Comparison of ENCODE assay signal across 14 cellular contexts in genomic region chr2:189628817-189629552, GRCh38. TPM values are rescaled to one million over a fixed set of nuclear protein-coding genes. Genes with fewer than 3 reads are reported as not detected.
A peak's percentile ranks its signal among the peaks of the same experiment; 100 is the strongest.
DNase-seq lines count a peak whose midpoint lies in the region; ATAC-seq lines count a peak whose summit lies in the region.
"Had no signal": no experiment of that assay in that cellular context is flagged by ENCODE, and none has a peak within 500 bp of the region (broad histone marks: within the 10 kb centered on the region; RNA-seq: fewer than 3 reads in every experiment).

No MANE protein-coding gene starts in this region.

- no peak overlapping the region for H3K4me2 ChIP-seq in mesenchymal stem cell (ENCODE audit: low read length, poor library complexity, severe bottlenecking)

- H3K27me3 Mint-ChIP-seq in T-helper 17 cell = no peaks in the 10 kb centered on the region

- no peak overlapping the region for H3K18ac ChIP-seq in mesenchymal stem cell (ENCODE audit: low read depth in 1 of 2, low read length in 2 of 2)

- H3K36me3 Mint-ChIP-seq in T-helper 17 cell (ENCODE audit: low read depth) = no peaks in the 10 kb centered on the region
- H3K36me3 Mint-ChIP-seq: stimulated activated memory B cell treated with anti-CD40 and anti-IgM and Interleukin-4, amounts not matched to agents 10 μg/mL and 1 μg/mL and 100 μg/mL, for 72 hours had no signal

- no peak overlapping the region for H2BK5ac ChIP-seq in mesenchymal stem cell (ENCODE audit: low read depth, low read length, poor library complexity, severe bottlenecking)

- DNase-seq in HCEC 1CT (peak; percentile 32), T-helper 17 cell (no peak), mesenchymal stem cell (peak; percentile 17), NCI-H510A (lab: John Stamatoyannopoulos, UW) (no peak), HPDE6-E6E7 (ENCODE audit: extremely low spot score) (no peak), SHP77 (lab: John Stamatoyannopoulos, UW) (no peak)
- DNase-seq: activated naive CD4-positive, alpha-beta T cell treated with anti-CD3 and anti-CD28 coated beads for 36 hours; caudate nucleus; HFFc6; NCI-H510A treated with DMSO at 0.1 percent for 48 hours; stimulated activated CD4-positive, alpha-beta T cell treated with anti-CD3 and anti-CD28 coated beads, Interleukin-2, amount 100 ng/mL, for 48 hours had no signal

- no peak overlapping the region for H3K23ac ChIP-seq in mesenchymal stem cell (ENCODE audit: low read length in 2 of 2)

- H3K4me3 Mint-ChIP-seq in T-helper 17 cell = no peak overlapping the region
- H3K4me3 Mint-ChIP-seq: activated naive CD4-positive, alpha-beta T cell treated with anti-CD3 and anti-CD28 coated beads for 36 hours; stimulated activated memory B cell treated with anti-CD40 and anti-IgM and Interleukin-4, amounts not matched to agents 10 μg/mL and 1 μg/mL and 100 μg/mL, for 72 hours had no signal

- 92% methylated on average over 8 of the region's 9 CpGs for WGBS in mesenchymal stem cell

- H2AFZ ChIP-seq in mesenchymal stem cell (ENCODE audit: low read depth, low read length) = no peak overlapping the region

- no peaks in the 10 kb centered on the region for H3K9me3 ChIP-seq in T-helper 17 cell (ENCODE audit: control insufficient read depth, low read length, poor library complexity, severe bottlenecking)
- H3K9me3 ChIP-seq in mesenchymal stem cell (ENCODE audit: control insufficient read depth, low read length) = no peaks in the 10 kb centered on the region

- no peak overlapping the region for H3K14ac ChIP-seq in mesenchymal stem cell (ENCODE audit: low read length in 2 of 2)

- no peaks in the 10 kb centered on the region for H3K4me1 ChIP-seq in mesenchymal stem cell (ENCODE audit: control insufficient read depth, insufficient read depth, low read depth, low read length)

- no peak overlapping the region for H2BK12ac ChIP-seq in mesenchymal stem cell (ENCODE audit: low read length in 2 of 2)

- H2BK15ac ChIP-seq in mesenchymal stem cell (ENCODE audit: low read depth, poor library complexity, severe bottlenecking) = no peak overlapping the region

- H3K36me3 ChIP-seq in mesenchymal stem cell (ENCODE audit: control insufficient read depth in 1 of 2, insufficient read depth in 2 of 2, low read depth in 1 of 2, low read length in 2 of 2) = no peaks in the 10 kb centered on the region

- H2AK5ac ChIP-seq in mesenchymal stem cell (ENCODE audit: low read length, severe bottlenecking) = no peak overlapping the region

- no peak overlapping the region for H4K8ac ChIP-seq in mesenchymal stem cell (ENCODE audit: low read length)

- no peak overlapping the region for H3K4ac ChIP-seq in mesenchymal stem cell (ENCODE audit: low read depth in 1 of 2, low read length in 2 of 2)

- no peaks in the 10 kb centered on the region for H3K27me3 ChIP-seq in mesenchymal stem cell (ENCODE audit: control insufficient read depth in 1 of 2, insufficient read depth in 1 of 2, low read length in 2 of 2)

- no peak overlapping the region for H2BK120ac ChIP-seq in mesenchymal stem cell (ENCODE audit: low read depth, low read length)

- no peaks in the 10 kb centered on the region for H3K79me1 ChIP-seq in mesenchymal stem cell (replicated peaks; ENCODE audit: low read length, poor library complexity, severe bottlenecking)

- no peak overlapping the region for H3K4me3 ChIP-seq in mesenchymal stem cell (ENCODE audit: insufficient read depth in 1 of 2, low read depth in 1 of 2, low read length in 2 of 2)

- H3K27ac ChIP-seq in mesenchymal stem cell (ENCODE audit: low read length, poor library complexity, severe bottlenecking) = no peak overlapping the region

- H3K4me1 Mint-ChIP-seq in T-helper 17 cell = peaks cover 19% of the 10 kb centered on the region
- H3K4me1 Mint-ChIP-seq: stimulated activated memory B cell treated with anti-CD40 and anti-IgM and Interleukin-4, amounts not matched to agents 10 μg/mL and 1 μg/mL and 100 μg/mL, for 72 hours had no signal

- peak overlapping the region; percentile 1 for H3K27ac Mint-ChIP-seq in T-helper 17 cell
- H3K27ac Mint-ChIP-seq: activated naive CD4-positive, alpha-beta T cell treated with anti-CD3 and anti-CD28 coated beads for 36 hours; stimulated activated memory B cell treated with anti-CD40 and anti-IgM and Interleukin-4, amounts not matched to agents 10 μg/mL and 1 μg/mL and 100 μg/mL, for 72 hours had no signal

- no peak overlapping the region for H4K91ac ChIP-seq in mesenchymal stem cell (ENCODE audit: low read length)

- ATAC-seq in T-helper 17 cell (no peak), esophagus mucosa (peak; percentile 57), GM21717 (IDR thresholded peaks at IDR 0.05; ENCODE audit: unreplicated experiment) (no peak)
- ATAC-seq: stimulated activated memory B cell treated with anti-CD40 and anti-IgM and Interleukin-4, amounts not matched to agents 10 μg/mL and 1 μg/mL and 100 μg/mL, for 72 hours had no signal

- no peak overlapping the region for H3K9ac ChIP-seq in mesenchymal stem cell (ENCODE audit: low read length)

RNA-seq across cellular contexts. Expression of gene ASNSD1, which starts 32.3 kb away (rescaled TPM):
- total RNA-seq in T-helper 17 cell = 10 to 100 TPM; 34.2 to 40.4 TPM
- total RNA-seq in esophagus mucosa = 20.0 TPM
- polyA plus RNA-seq in mesenchymal stem cell (2013, experiment 1 of 2) = 48.2 TPM
- 51.3 TPM for polyA plus RNA-seq in mesenchymal stem cell (2013, experiment 2 of 2)

RNA-seq across cellular contexts. Expression of gene ANKAR, which starts 45.5 kb away (rescaled TPM):
- 10 to 100 TPM in 1 of 2 donors, 1 to 10 TPM in 1; 8.0 to 10.0 TPM for total RNA-seq in T-helper 17 cell
- 2.7 TPM for total RNA-seq in esophagus mucosa
- polyA plus RNA-seq in mesenchymal stem cell (2013, experiment 1 of 2) = 1.1 TPM
- 1.1 TPM for polyA plus RNA-seq in mesenchymal stem cell (2013, experiment 2 of 2)

RNA-seq across cellular contexts. Expression of gene SLC40A1, which starts 48.4 kb away (rescaled TPM):
- 10 to 100 TPM; 30.9 to 92.7 TPM for total RNA-seq in T-helper 17 cell
- 11.8 TPM for total RNA-seq in esophagus mucosa
- 7.2 TPM for polyA plus RNA-seq in mesenchymal stem cell (2013, experiment 1 of 2)
- polyA plus RNA-seq in mesenchymal stem cell (2013, experiment 2 of 2) = 8.0 TPM
- total RNA-seq: HFFc6 had no signal

Comparison
In these comparisons a context has a peak if more than half of its experiments do, and no peak if none do; other contexts are left out.
1. DNase-seq: peak in HCEC 1CT (single experiment) and mesenchymal stem cell (single experiment); none in T-helper 17 cell (0 of 3), NCI-H510A (single experiment), HPDE6-E6E7 (single experiment) and SHP77 (0 of 2).